26 cellular contexts compared by ENCODE assay signal in genomic region chr10:77030408-77030717, GRCh38.
"Had no signal": no experiment of that assay in that cellular context is flagged by ENCODE, and none has a peak within 500 bp of the region (broad histone marks: within the 10 kb centered on the region; RNA-seq: fewer than 3 reads in every experiment).

No MANE protein-coding gene starts in this region.

- H3K27me3 ChIP-seq: hepatocyte, left lung, ovary, sigmoid colon, spleen, tibial nerve, upper lobe of left lung, vagina had no signal

- H3K9me3 ChIP-seq: heart right ventricle, left lung, ovary, prostate gland, sigmoid colon, spleen, tibial nerve, upper lobe of left lung, vagina had no signal

- ATAC-seq: heart right ventricle; left lung; natural killer cell; right cardiac atrium; stimulated activated memory B cell treated with anti-CD40 and anti-IgM and Interleukin-4, amounts not matched to agents 10 μg/mL and 1 μg/mL and 100 μg/mL, for 72 hours; stimulated activated naive CD8-positive, alpha-beta T cell treated with anti-CD3 and anti-CD28 coated beads, Interleukin-15, amount 100 ng/mL, for 72 hours had no signal

- H3K36me3 ChIP-seq: heart right ventricle, left lung, ovary, prostate gland, spleen, tibial nerve, upper lobe of left lung, vagina had no signal

- H3K4me1 ChIP-seq: prostate gland, vagina had no signal

- H2AFZ ChIP-seq: hepatocyte had no signal

- DNase-seq: heart right ventricle; left lung; mesendoderm; naive B cell; natural killer cell; ovary; posterior cingulate gyrus; retina; right cardiac atrium; sigmoid colon; small intestine; spleen; stimulated activated CD4-positive, alpha-beta T cell treated with anti-CD3 and anti-CD28 coated beads, Interleukin-1b, Interleukin-23, amount 100 ng/mL, for 48 hours; stimulated activated CD4-positive, alpha-beta T cell treated with anti-CD3 and anti-CD28 coated beads, Interleukin-2, amount 100 ng/mL, for 48 hours; stimulated activated CD4-positive, alpha-beta T cell treated with anti-CD3 and anti-CD28 coated beads, Interleukin-4, amount 100 ng/mL, for 4 hours; stimulated activated CD8-positive, alpha-beta memory T cell treated with anti-CD3 and anti-CD28 coated beads, Interleukin-4, amount 100 ng/mL, for 48 hours; stimulated activated naive CD4-positive, alpha-beta T cell treated with Interleukin-2 at 50 U/mL for 16 hours; stimulated activated naive CD8-positive, alpha-beta T cell treated with anti-CD3 and anti-CD28 coated beads, Interleukin-15, amount 100 ng/mL, for 72 hours; substantia nigra; upper lobe of left lung had no signal

- H3K27ac ChIP-seq: heart right ventricle, hepatocyte, left lung, ovary, prostate gland, sigmoid colon, tibial nerve, upper lobe of left lung, vagina had no signal

- H3K4me3 ChIP-seq: heart right ventricle, hepatocyte, left lung, lung, ovary, prostate gland, sigmoid colon, spleen, tibial nerve, upper lobe of left lung, vagina had no signal

- H3K4me2 ChIP-seq: hepatocyte had no signal
